ENCODE assay signal across 16 cellular contexts in genomic region chr19:14111486-14111885, GRCh38. TPM values are rescaled to one million over a fixed set of nuclear protein-coding genes. Genes with fewer than 3 reads are reported as not detected.
A peak's percentile ranks its signal among the peaks of the same experiment; 100 is the strongest.
DNase-seq lines count a peak whose midpoint lies in the region; TF ChIP-seq lines count a peak whose summit lies in the region.
"Had no signal": no experiment of that assay in that cellular context is flagged by ENCODE, and none has a peak within 500 bp of the region (broad histone marks: within the 10 kb centered on the region; RNA-seq: fewer than 3 reads in every experiment).

No MANE protein-coding gene starts in this region.

- DNase-seq in A172 (ENCODE audit: low spot score) (no peak), NCI-H2081 treated with DMSO at 0.1 percent for 48 hours (lab: John Stamatoyannopoulos, UW) (no peak)
- no peak for DNase-seq in stimulated activated CD4-positive, alpha-beta T cell treated with anti-CD3 and anti-CD28 coated beads, Interleukin-4, amount 100 ng/mL, for 4 hours
- DNase-seq: activated CD4-positive, alpha-beta T cell treated with anti-CD3 and anti-CD28 coated beads for 36 hours; activated CD8-positive, alpha-beta memory T cell treated with anti-CD3 and anti-CD28 coated beads, Interleukin-2, amount 50 U/mL, for 48 hours; activated gamma-delta T cell; CD8-positive, alpha-beta memory T cell; H9; NCI-H1105 treated with DMSO at 0.1 percent for 48 hours; NCI-H2107; NCI-H510A treated with DMSO at 0.1 percent for 48 hours; transverse colon had no signal

- H3K4me3 ChIP-seq in ACC112 (ENCODE audit: low read depth, low read length) (0 out of 2 replicates have a peak overlapping the region, but pooled peaks have one; percentile 29), HEK293 (ENCODE audit: low read depth, low read length) (no peak overlapping the region), neutrophil (ENCODE audit: low read depth in 1 of 2, low read length in 1 of 2) (no peak overlapping the region)
- H3K4me3 ChIP-seq: transverse colon had no signal

- peaks cover 54% of the 10 kb centered on the region for H3K79me2 ChIP-seq in ACC112 (ENCODE audit: control insufficient read depth, insufficient read depth, low read length, unreplicated experiment)

- H2AFZ ChIP-seq in ACC112 (ENCODE audit: low read length, unreplicated experiment): no peak overlapping the region

- POLR2A ChIA-PET in HEK293 (lab: Yijun Ruan, JAX): interaction anchor here (1.2 to 1.5 kb wide), 2 partner anchors 15 to 25 kb away, joined by 3 to 4 read pairs; partner anchors contain the start of gene ASF1B

- TF ChIP-seq CTCF in HEK293 (tag by site-specific recombination; IDR thresholded peaks at IDR 0.05) (no peak), neutrophil (IDR thresholded peaks at IDR 0.05) (no peak)

- H3K27me3 ChIP-seq in ACC112 (ENCODE audit: insufficient read depth, low read length) (no peaks in the 10 kb centered on the region), neutrophil (no peaks in the 10 kb centered on the region)
- H3K27me3 ChIP-seq: transverse colon had no signal

- CTCF ChIA-PET in HEK293 (lab: Yijun Ruan, JAX): interaction anchor here (0.5 to 0.6 kb wide), 2 partner anchors 39 to 195 kb away, joined by 3 to 4 read pairs; no protein-coding TSS in a partner anchor

- H3K36me3 ChIP-seq in ACC112 (ENCODE audit: insufficient read depth, low read length) (no peaks in the 10 kb centered on the region), HEK293 (ENCODE audit: control insufficient read depth in 2 of 2, insufficient read depth in 1 of 2, low read length in 2 of 2) (peaks cover 0 to 14% of the 10 kb centered on the region in 2 experiments; a peak in 2 of 3 replicates), neutrophil (peaks cover 38% of the 10 kb centered on the region)
- H3K36me3 ChIP-seq: transverse colon had no signal

- peaks cover 26% of the 10 kb centered on the region for H3K4me1 ChIP-seq in ACC112 (ENCODE audit: control insufficient read depth, insufficient read depth, low read length, unreplicated experiment)
- H3K4me1 ChIP-seq in HEK293 (ENCODE audit: control insufficient read depth, insufficient read depth, low read length): peaks cover 9% of the 10 kb centered on the region
- H3K4me1 ChIP-seq in neutrophil (ENCODE audit: control insufficient read depth in 1 of 2, insufficient read depth in 1 of 2, low read depth in 1 of 2, low read length in 1 of 2): peaks cover 43 to 53% of the 10 kb centered on the region in 2 experiments

- H3K27ac ChIP-seq in ACC112 (ENCODE audit: low read depth, low read length) (no peak overlapping the region), HEK293 (ENCODE audit: extremely low read depth, low read depth, low read length) (no peak overlapping the region), neutrophil (peak overlapping the region; percentile 8)

- H3K9me3 ChIP-seq in HEK293 (ENCODE audit: control insufficient read depth, insufficient read depth, low read depth, low read length) (no peaks in the 10 kb centered on the region), neutrophil (no peaks in the 10 kb centered on the region)
- H3K9me3 ChIP-seq: transverse colon had no signal

TF ChIP-seq in HEK293, 187 proteins besides CTCF, POLR2A, EP300 and RAD21:
- TF ChIP-seq ZNF121 (tag by site-specific recombination; IDR thresholded peaks at IDR 0.05) (peak; percentile 93), ZNF514 (tag by site-specific recombination; IDR thresholded peaks at IDR 0.05) (no peak)
TF ChIP-seq in HEK293: peak in this region for 1.

RNA-seq across cellular contexts. Expression of gene PRKACA, which starts 6.1 kb away (rescaled TPM):
- 43.1 and 72.6 TPM in 2 replicates for total RNA-seq in A172 (2014; rRNA removed; shearing (Covaris generic))

RNA-seq across cellular contexts. Expression of gene SAMD1, which starts 20.9 kb away (rescaled TPM):
- total RNA-seq in A172 (2014; rRNA removed; shearing (Covaris generic)): 25.2 and 36.0 TPM in 2 replicates

RNA-seq across cellular contexts. Expression of gene ASF1B, which starts 24.9 kb away (rescaled TPM):
- 54.9 and 78.9 TPM in 2 replicates for total RNA-seq in A172 (2014; rRNA removed; shearing (Covaris generic))

RNA-seq across cellular contexts. Expression of gene C19orf67, which starts 25.9 kb away (rescaled TPM):
- not detected in 2 replicates for total RNA-seq in A172 (2014; rRNA removed; shearing (Covaris generic))
- total RNA-seq: mononuclear cell had no signal

RNA-seq across cellular contexts. Expression of gene MISP3, which starts 38.9 kb away (rescaled TPM):
- total RNA-seq in A172 (2014; rRNA removed; shearing (Covaris generic)): 0.43 and 2.5 TPM in 2 replicates
